8 cellular contexts compared by ENCODE assay signal in genomic region chr3:115790759-115791158, GRCh38.
DNase-seq lines count a peak whose midpoint lies in the region; ATAC-seq and TF ChIP-seq lines count a peak whose summit lies in the region.

No MANE protein-coding gene starts in this region.

- no peak for TF ChIP-seq POLR2A in breast epithelium (IDR thresholded peaks at IDR 0.05)

- no peak overlapping the region for H3K4me2 ChIP-seq in trophoblast cell (ENCODE audit: low read length)

- no peak overlapping the region for H2BK5ac ChIP-seq in trophoblast cell (ENCODE audit: low read depth, low read length, poor library complexity)

- TF ChIP-seq CTCF in MCF 10A (IDR thresholded peaks at IDR 0.05; ENCODE audit: unreplicated experiment) (no peak), breast epithelium (IDR thresholded peaks at IDR 0.05) (no peak), astrocyte of the spinal cord (IDR thresholded peaks at IDR 0.05; ENCODE audit: low read depth, low read length) (no peak), WERI-Rb-1 (IDR thresholded peaks at IDR 0.05; ENCODE audit: low read depth, low read length) (no peak)

- no peak overlapping the region for H2AK5ac ChIP-seq in trophoblast cell (ENCODE audit: low read length)

- no peak overlapping the region for H3K4ac ChIP-seq in trophoblast cell (ENCODE audit: low read depth, low read length)

- no CpG with 5 or more reads among the region's 3 CpGs for WGBS in trophoblast cell (ENCODE audit: extremely low coverage, insufficient coverage, insufficient read length)

- DNase-seq in MCF 10A (ENCODE audit: unreplicated experiment) (peak; percentile 96), breast epithelium (ENCODE audit: low spot score in 2 of 2) (no peak), astrocyte of the spinal cord (ENCODE audit: low read depth, low spot score) (peak; percentile 98), trophoblast cell (peak; percentile 68 to 75), WERI-Rb-1 (no peak), NCI-H524 treated with DMSO at 0.1 percent for 48 hours (lab: John Stamatoyannopoulos, UW) (no peak), NCI-H146 treated with DMSO at 0.1 percent for 48 hours (lab: John Stamatoyannopoulos, UW; ENCODE audit: unreplicated experiment) (no peak)

- H3K27me3 ChIP-seq in breast epithelium (no peaks in the 10 kb centered on the region), trophoblast cell (ENCODE audit: insufficient read depth, low read length) (no peaks in the 10 kb centered on the region), WERI-Rb-1 (ENCODE audit: insufficient read depth, low read depth, severe bottlenecking) (peaks cover 7% of the 10 kb centered on the region)

- no peaks in the 10 kb centered on the region for H3K9me3 Mint-ChIP-seq in MCF 10A (ENCODE audit: unreplicated experiment)

- POLR2A ChIA-PET in MCF 10A (lab: Yijun Ruan, JAX) = interaction anchor here (0.6 to 2.9 kb wide), 5 partner anchors 9 to 36 kb away, joined by 3 to 12 read pairs (median 4); no protein-coding TSS in a partner anchor

- H2BK12ac ChIP-seq in trophoblast cell (ENCODE audit: low read length) = no peak overlapping the region

- no peak overlapping the region for H4K91ac ChIP-seq in trophoblast cell (ENCODE audit: low read depth, low read length)

- no peaks in the 10 kb centered on the region for H3K36me3 Mint-ChIP-seq in MCF 10A (ENCODE audit: insufficient read depth, unreplicated experiment)

- H3K27ac ChIP-seq in breast epithelium (no peak overlapping the region), trophoblast cell (ENCODE audit: low read depth, low read length) (peak overlapping the region; percentile 39), WERI-Rb-1 (no peak overlapping the region)

- peak overlapping the region; percentile 80 for H3K27ac Mint-ChIP-seq in MCF 10A (ENCODE audit: low read depth, unreplicated experiment)

- CTCF ChIA-PET in MCF 10A (lab: Yijun Ruan, JAX) = interaction anchor here (0.7 to 1.8 kb wide), 3 partner anchors 9 to 27 kb away, joined by 4 to 7 read pairs (median 6); no protein-coding TSS in a partner anchor

- H3K4me1 ChIP-seq in breast epithelium (no peaks in the 10 kb centered on the region), trophoblast cell (ENCODE audit: control insufficient read depth in 1 of 2, insufficient read depth in 2 of 2, low read length in 2 of 2) (peaks cover 3 to 5% of the 10 kb centered on the region in 2 experiments)

- H3K4me1 Mint-ChIP-seq in MCF 10A (ENCODE audit: insufficient read depth, unreplicated experiment) = peaks cover 46% of the 10 kb centered on the region

- no peaks in the 10 kb centered on the region for H3K27me3 Mint-ChIP-seq in MCF 10A (ENCODE audit: insufficient read depth, unreplicated experiment)

- no peak overlapping the region for H4K12ac ChIP-seq in trophoblast cell (ENCODE audit: low read depth, low read length)

- no peak overlapping the region for H3K18ac ChIP-seq in trophoblast cell (ENCODE audit: low read length)

- H3K14ac ChIP-seq in trophoblast cell (ENCODE audit: low read length) = no peak overlapping the region

- H4K8ac ChIP-seq in trophoblast cell (ENCODE audit: low read depth, low read length) = no peak overlapping the region

- H3K4me3 ChIP-seq in breast epithelium = no peak overlapping the region
- no peak overlapping the region for H3K4me3 ChIP-seq in astrocyte of the spinal cord (ENCODE audit: low read depth, low read length)
- no peak overlapping the region for H3K4me3 ChIP-seq in trophoblast cell (ENCODE audit: low read depth, low read length)
- H3K4me3 ChIP-seq in WERI-Rb-1 (ENCODE audit: low read depth, low read length) = no peak overlapping the region

- H2BK120ac ChIP-seq in trophoblast cell (ENCODE audit: insufficient read depth, low read length, poor library complexity) = no peak overlapping the region

- H3K36me3 ChIP-seq in breast epithelium (no peaks in the 10 kb centered on the region), trophoblast cell (ENCODE audit: control insufficient read depth in 1 of 2, insufficient read depth in 2 of 2, low read length in 2 of 2) (peaks cover 0 to 3% of the 10 kb centered on the region in 2 experiments), WERI-Rb-1 (no peaks in the 10 kb centered on the region)

- H3K79me1 ChIP-seq in trophoblast cell (ENCODE audit: low read length) = peaks cover 5% of the 10 kb centered on the region

- peaks cover 2% of the 10 kb centered on the region for H3K79me2 ChIP-seq in trophoblast cell (ENCODE audit: control insufficient read depth, insufficient read depth, low read length, poor library complexity)

- no peak overlapping the region for H3K23ac ChIP-seq in trophoblast cell (ENCODE audit: low read length)

- no peak overlapping the region for H2AFZ ChIP-seq in trophoblast cell (ENCODE audit: insufficient read depth, low read length, poor library complexity)

- in situ Hi-C loops in astrocyte of the spinal cord (cut with HindIII; ENCODE audit: low sequenced_read_pairs) = no loop called here

- peak; percentile 83 for ATAC-seq in SK-N-SH treated with all-trans-retinoic acid at 6 μM for 48 hours

- intact Hi-C loops in MCF 10A (cut with micrococcal nuclease) = no loop called here
- intact Hi-C loops in breast epithelium (cut with DNase I; ENCODE audit: low total_unique reads) = no loop called here

- H3K9me3 ChIP-seq in breast epithelium (no peaks in the 10 kb centered on the region), trophoblast cell (ENCODE audit: insufficient read depth, low read depth, low read length) (peaks cover 2% of the 10 kb centered on the region), WERI-Rb-1 (ENCODE audit: severe bottlenecking) (no peaks in the 10 kb centered on the region)

- no peak overlapping the region for H3K4me3 Mint-ChIP-seq in MCF 10A (ENCODE audit: unreplicated experiment)

- no peak overlapping the region for H3K9ac ChIP-seq in trophoblast cell (ENCODE audit: low read length)

- no TSS peak for BruUV-seq in MCF 10A (replicated peaks; lab: Mats Ljungman, UMichigan)

TF ChIP-seq in SK-N-SH treated with all-trans-retinoic acid at 6 μM for 48 hours, 23 proteins besides CTCF, POLR2A, EP300 and RAD21:
- TF ChIP-seq ZNF565 (CRISPR knock-in tag; conservative IDR thresholded peaks at IDR 0.05; ENCODE audit: low read depth) (no peak), ZFP3 (CRISPR knock-in tag; IDR thresholded peaks at IDR 0.05) (peak; percentile 26; the same call in 1 of the 2 replicates), TOX (CRISPR knock-in tag; IDR thresholded peaks at IDR 0.05; ENCODE audit: borderline replicate concordance) (0 out of 2 replicates have a peak, but pooled peaks have one; percentile 40), PATZ1 (CRISPR knock-in tag; IDR thresholded peaks at IDR 0.05; ENCODE audit: borderline replicate concordance) (peak; percentile 47; the same call in 1 of the 2 replicates), ESRRG (CRISPR knock-in tag; IDR thresholded peaks at IDR 0.05) (no peak), RARB (CRISPR knock-in tag; IDR thresholded peaks at IDR 0.05) (0 out of 2 replicates have a peak, but pooled peaks have one; percentile 20)

Comparison
In these comparisons a context has a peak if more than half of its experiments do, and no peak if none do; other contexts are left out.
1. DNase-seq: peak in MCF 10A (single experiment), astrocyte of the spinal cord (single experiment) and trophoblast cell (2 of 2); none in breast epithelium (0 of 2), WERI-Rb-1 (single experiment), NCI-H524 treated with DMSO at 0.1 percent for 48 hours (single experiment) and NCI-H146 treated with DMSO at 0.1 percent for 48 hours (single experiment).